13 cellular contexts compared by ENCODE assay signal in the genomic region with DNA sequence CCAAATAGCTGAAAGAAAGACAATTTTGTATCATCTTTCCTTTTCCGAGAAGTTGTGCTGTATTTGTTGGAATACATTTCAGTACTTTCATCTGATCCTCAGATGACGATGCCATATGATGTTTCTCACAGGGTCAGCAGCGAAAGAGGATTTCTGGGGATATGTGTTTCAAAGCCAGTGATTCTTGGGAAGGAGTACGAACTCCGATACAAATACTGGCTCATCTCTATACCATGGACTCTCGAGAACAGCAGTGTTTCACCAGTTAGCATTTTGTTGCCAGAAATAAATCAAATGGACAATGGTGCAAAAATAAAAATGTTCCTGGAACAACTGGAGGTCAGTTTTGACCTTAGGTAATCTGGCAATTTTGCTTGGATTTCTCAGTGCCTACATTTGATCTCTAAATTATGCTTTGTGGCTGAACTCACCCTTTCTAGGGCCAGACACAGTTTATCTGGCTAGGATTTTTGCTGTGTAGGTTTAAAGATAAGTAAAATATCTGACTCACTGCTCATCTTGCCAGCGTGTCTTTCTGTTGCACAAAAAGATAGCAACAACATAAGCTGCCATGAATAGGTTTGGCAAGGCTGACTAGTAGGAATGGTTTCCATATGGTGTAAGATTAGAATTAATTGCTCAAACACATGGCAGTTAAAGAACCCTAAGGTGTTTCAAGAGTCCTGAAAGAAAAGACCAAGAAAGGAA. TPM values are rescaled to one million over a fixed set of nuclear protein-coding genes. Genes with fewer than 3 reads are reported as not detected.
DNase-seq lines count a peak whose midpoint lies in the region; ATAC-seq and TF ChIP-seq lines count a peak whose summit lies in the region.
"Had no signal": no experiment of that assay in that cellular context is flagged by ENCODE, and none has a peak within 500 bp of the region (broad histone marks: within the 10 kb centered on the region; RNA-seq: fewer than 3 reads in every experiment).

No MANE protein-coding gene starts in this region.

- H3K27ac ChIP-seq in AG04450 (ENCODE audit: low read depth, low read length) (peak overlapping the region; percentile 47), coronary artery (peak overlapping the region; percentile 28 to 75)

- ATAC-seq in HG02610 (IDR thresholded peaks at IDR 0.05; ENCODE audit: unreplicated experiment): no peak
- ATAC-seq in HG03460 (IDR thresholded peaks at IDR 0.05; ENCODE audit: unreplicated experiment): no peak
- ATAC-seq in GM18517 (IDR thresholded peaks at IDR 0.05; ENCODE audit: unreplicated experiment): no peak
- ATAC-seq: activated CD4-positive, CD25-positive, alpha-beta regulatory T cell treated with anti-CD3 and anti-CD28 coated beads, Interleukin-2, amount 50 U/mL, for 24 hours; natural killer cell treated with Interleukin-12 subunit alpha and Interleukin-12 subunit beta and Interleukin-15 and Interleukin-18, amount 100 ng/mL, for 72 hours had no signal

- POLR2A ChIA-PET in AG04450 (lab: Yijun Ruan, JAX): no interaction called here

- H3K27ac Mint-ChIP-seq in mesothelial cell of epicardium: peak overlapping the region; percentile 84
- H3K27ac Mint-ChIP-seq: natural killer cell treated with Interleukin-12 subunit alpha and Interleukin-12 subunit beta and Interleukin-15 and Interleukin-18, amount 100 ng/mL, for 72 hours had no signal

- peaks cover 2% of the 10 kb centered on the region for H3K9me3 Mint-ChIP-seq in mesothelial cell of epicardium
- H3K9me3 Mint-ChIP-seq: natural killer cell treated with Interleukin-12 subunit alpha and Interleukin-12 subunit beta and Interleukin-15 and Interleukin-18, amount 100 ng/mL, for 72 hours had no signal

- no peak overlapping the region for H3K4me3 Mint-ChIP-seq in mesothelial cell of epicardium
- H3K4me3 Mint-ChIP-seq: natural killer cell treated with Interleukin-12 subunit alpha and Interleukin-12 subunit beta and Interleukin-15 and Interleukin-18, amount 100 ng/mL, for 72 hours had no signal

- peak; percentile 52 for DNase-seq in AG04450 (ENCODE audit: low read depth, low spot score)
- peak; percentile 52 for DNase-seq in NCI-H524 treated with DMSO at 0.1 percent for 48 hours (lab: John Stamatoyannopoulos, UW)
- DNase-seq in coronary artery (ENCODE audit: low spot score): no peak
- DNase-seq in mesothelial cell of epicardium (ENCODE audit: low spot score in 2 of 2, unreplicated experiment in 2 of 2): no peak
- DNase-seq in midbrain (lab: John Stamatoyannopoulos, UW): no peak
- DNase-seq: activated naive CD4-positive, alpha-beta T cell treated with anti-CD3 and anti-CD28 coated beads, Interleukin-2, amount 50 U/mL, for 16 hours; BE2C; KG1 had no signal

- H3K36me3 Mint-ChIP-seq in mesothelial cell of epicardium: no peaks in the 10 kb centered on the region
- H3K36me3 Mint-ChIP-seq: natural killer cell treated with Interleukin-12 subunit alpha and Interleukin-12 subunit beta and Interleukin-15 and Interleukin-18, amount 100 ng/mL, for 72 hours had no signal

- no peaks in the 10 kb centered on the region for H3K27me3 ChIP-seq in AG04450 (ENCODE audit: control insufficient read depth, insufficient read depth, low read length)
- H3K27me3 ChIP-seq: BE2C had no signal

- TF ChIP-seq CTCF in AG04450 (IDR thresholded peaks at IDR 0.05; ENCODE audit: low read depth, low read length) (no peak), coronary artery (IDR thresholded peaks at IDR 0.05) (no peak), mesothelial cell of epicardium (IDR thresholded peaks at IDR 0.05; ENCODE audit: unreplicated experiment) (no peak)

- no peaks in the 10 kb centered on the region for H3K27me3 Mint-ChIP-seq in mesothelial cell of epicardium (ENCODE audit: low read depth)

- 0 out of 2 replicates have a peak overlapping the region, but pooled peaks have one; percentile 8 for H3K4me3 ChIP-seq in AG04450 (ENCODE audit: low read depth, low read length)
- peak overlapping the region; percentile 31 for H3K4me3 ChIP-seq in coronary artery

- no peaks in the 10 kb centered on the region for H3K9me3 ChIP-seq in AG04450 (ENCODE audit: control insufficient read depth, insufficient read depth, low read length)
- H3K9me3 ChIP-seq: BE2C had no signal

- H3K4me1 Mint-ChIP-seq in mesothelial cell of epicardium: peaks cover 54% of the 10 kb centered on the region

- CTCF ChIA-PET in AG04450 (lab: Charles Lee): no interaction called here

RNA-seq across cellular contexts. Expression of a gene that starts 11.0 kb away (rescaled TPM):
- polyA plus RNA-seq in AG04450 (2011; rRNA removed): 3.9 and 4.0 TPM in 2 replicates
- 0.46 and 0.91 TPM in 2 replicates for polyA minus RNA-seq in AG04450 (2011; rRNA and poly(A)+ RNA removed)
- 202 to 221 TPM (median 202 TPM) in 3 replicates for total RNA-seq in mesothelial cell of epicardium
- total RNA-seq: natural killer cell treated with Interleukin-12 subunit alpha and Interleukin-12 subunit beta and Interleukin-15 and Interleukin-18, amount 100 ng/mL, for 72 hours had no signal

RNA-seq across cellular contexts. Expression of a gene that starts 41.7 kb away (rescaled TPM):
- not detected in 2 replicates for polyA plus RNA-seq in AG04450 (2011; rRNA removed)
- not detected in 2 replicates for polyA minus RNA-seq in AG04450 (2011; rRNA and poly(A)+ RNA removed)
- 55.2 to 60.4 TPM (median 58.1 TPM) in 3 replicates for total RNA-seq in mesothelial cell of epicardium

RNA-seq across cellular contexts. Expression of a gene that starts 53.3 kb away (rescaled TPM):
- polyA plus RNA-seq in AG04450 (2011; rRNA removed): not detected in 2 replicates
- not detected in 2 replicates for polyA minus RNA-seq in AG04450 (2011; rRNA and poly(A)+ RNA removed)
- total RNA-seq in mesothelial cell of epicardium: 2.3 to 2.4 TPM (median 2.4 TPM) in 3 replicates
- total RNA-seq: natural killer cell treated with Interleukin-12 subunit alpha and Interleukin-12 subunit beta and Interleukin-15 and Interleukin-18, amount 100 ng/mL, for 72 hours had no signal

Comparison
In these comparisons a context has a peak if more than half of its experiments do, and no peak if none do; other contexts are left out.
1. DNase-seq: peak in AG04450 (single experiment) and NCI-H524 treated with DMSO at 0.1 percent for 48 hours (single experiment); none in coronary artery (single experiment), mesothelial cell of epicardium (0 of 2) and midbrain (single experiment).